Comparison of ENCODE assay signal across 12 cellular contexts in genomic region chr15:68598171-68599152, GRCh38. TPM values are rescaled to one million over a fixed set of nuclear protein-coding genes. Genes with fewer than 3 reads are reported as not detected.
DNase-seq lines count a peak whose midpoint lies in the region; ATAC-seq and TF ChIP-seq lines count a peak whose summit lies in the region.
"Had no signal": no experiment of that assay in that cellular context is flagged by ENCODE, and none has a peak within 500 bp of the region (broad histone marks: within the 10 kb centered on the region; RNA-seq: fewer than 3 reads in every experiment).

No MANE protein-coding gene starts in this region.

- peak overlapping the region; percentile 11 to 50 (median 28) for H3K27ac ChIP-seq in esophagus muscularis mucosa (replicated peaks in 1 of 4)
- H3K27ac ChIP-seq in muscle layer of colon (ENCODE audit: low read depth, low read length), result peak overlapping the region; percentile 20
- H3K27ac ChIP-seq in testis, result peak overlapping the region in 1 of 2 donors; percentile 37

- H3K4me1 ChIP-seq in esophagus muscularis mucosa (peaks cover 42 to 65% (median 49%) of the 10 kb centered on the region in 4 donors), muscle layer of colon (ENCODE audit: insufficient read depth, low read length) (peaks cover 18% of the 10 kb centered on the region), testis (peaks cover 35% of the 10 kb centered on the region)

- ATAC-seq in HG03565 (IDR thresholded peaks at IDR 0.05; ENCODE audit: unreplicated experiment), result no peak
- ATAC-seq in HG03457 (IDR thresholded peaks at IDR 0.05; ENCODE audit: unreplicated experiment), result no peak

- no peaks in the 10 kb centered on the region for H3K36me3 ChIP-seq in esophagus muscularis mucosa
- no peaks in the 10 kb centered on the region for H3K36me3 ChIP-seq in muscle layer of colon (ENCODE audit: insufficient read depth, low read length)
- no peaks in the 10 kb centered on the region for H3K36me3 ChIP-seq in testis (ENCODE audit: low read depth, missing control alignments)
- H3K36me3 ChIP-seq: heart left ventricle had no signal

- 79% methylated on average over 14 of the region's 14 CpGs for WGBS in esophagus muscularis mucosa
- 65 to 69% methylated on average over 14 of the region's 14 CpGs for WGBS in testis, 2 donors

- peak; percentile 82 for DNase-seq in RPMI8226
- no peak for DNase-seq in esophagus muscularis mucosa (ENCODE audit: extremely low spot score)
- peak; percentile 50 for DNase-seq in testis
- DNase-seq in GM20000 (ENCODE audit: low spot score), result no peak
- DNase-seq in HPDE6-E6E7 (ENCODE audit: extremely low spot score), result no peak
- DNase-seq: activated naive CD8-positive, alpha-beta T cell treated with anti-CD3 and anti-CD28 coated beads, Interleukin-2, amount 10 ng/mL, durations not matched to agents 7 days and 5 days; Calu3; NCI-H446 treated with DMSO at 0.1 percent for 48 hours had no signal

- H3K4me3 ChIP-seq in esophagus muscularis mucosa (no peak overlapping the region), muscle layer of colon (ENCODE audit: low read depth in 1 of 2, low read length in 2 of 2) (no peak overlapping the region), testis (no peak overlapping the region)
- H3K4me3 ChIP-seq: heart left ventricle had no signal

- TF ChIP-seq CTCF in esophagus muscularis mucosa (IDR thresholded peaks at IDR 0.05) (no peak), testis (IDR thresholded peaks at IDR 0.05) (no peak), GM20000 (IDR thresholded peaks at IDR 0.05; ENCODE audit: extremely low read depth, missing control alignments) (no peak)

- no peak for TF ChIP-seq EP300 in esophagus muscularis mucosa (IDR thresholded peaks at IDR 0.05)

- intact Hi-C loops in esophagus muscularis mucosa (cut with DNase I) (no loop called here), testis (cut with DNase I; ENCODE audit: low total_unique reads) (no loop called here)

- TF ChIP-seq POLR2A in esophagus muscularis mucosa (IDR thresholded peaks at IDR 0.05; ENCODE audit: low read depth), result no peak
- no peak for TF ChIP-seq POLR2A in testis (IDR thresholded peaks at IDR 0.05)

- no peak overlapping the region for H3K9ac ChIP-seq in muscle layer of colon (ENCODE audit: low read length)

- H3K27me3 ChIP-seq in esophagus muscularis mucosa (peaks cover 0 to 4% (median 0%) of the 10 kb centered on the region in 4 donors), muscle layer of colon (ENCODE audit: control insufficient read depth in 1 of 2, insufficient read depth in 2 of 2, low read length in 2 of 2) (no peaks in the 10 kb centered on the region), testis (no peaks in the 10 kb centered on the region)

- H3K9me3 ChIP-seq in esophagus muscularis mucosa (no peaks in the 10 kb centered on the region), muscle layer of colon (ENCODE audit: low read length) (no peaks in the 10 kb centered on the region), testis (no peaks in the 10 kb centered on the region)
- H3K9me3 ChIP-seq: heart left ventricle had no signal

RNA-seq across cellular contexts. Expression of gene CORO2B, which starts 19.7 kb away (rescaled TPM):
- total RNA-seq in esophagus muscularis mucosa (10 to 100 TPM in 1 of 4 donors, 1 to 10 TPM in 3; 5.8 to 12.2 (median 7.5) TPM), testis (1 to 10 TPM; 1.4 to 2.2 TPM)
- 4.3 TPM for polyA plus RNA-seq in testis (ENCODE audit: insufficient read depth, low read depth, low replicate concordance)
- total RNA-seq: activated naive CD8-positive, alpha-beta T cell treated with anti-CD3 and anti-CD28 coated beads, Interleukin-2, amount 10 ng/mL, durations not matched to agents 7 days and 5 days had no signal

Comparison
In these comparisons a context has a peak if more than half of its experiments do, and no peak if none do; other contexts are left out.
1. DNase-seq: peak in RPMI8226 (single experiment) and testis (single experiment); none in esophagus muscularis mucosa (single experiment), GM20000 (single experiment) and HPDE6-E6E7 (single experiment).